Comparison of ENCODE assay signal across 8 cellular contexts in genomic region chr16:31142109-31143035, GRCh38. TPM values are rescaled to one million over a fixed set of nuclear protein-coding genes. Genes with fewer than 3 reads are reported as not detected.
DNase-seq lines count a peak whose midpoint lies in the region; ATAC-seq and TF ChIP-seq lines count a peak whose summit lies in the region.

No MANE protein-coding gene starts in this region.

- no peaks in the 10 kb centered on the region for H3K36me3 ChIP-seq in ovary
- H3K36me3 ChIP-seq in thyroid gland: no peaks in the 10 kb centered on the region

- peak overlapping the region; percentile 53 for H3K4me3 Mint-ChIP-seq in activated naive CD8-positive, alpha-beta T cell

- H3K9me3 ChIP-seq in ovary: no peaks in the 10 kb centered on the region
- H3K9me3 ChIP-seq in thyroid gland: no peaks in the 10 kb centered on the region

- H3K27ac Mint-ChIP-seq in activated naive CD8-positive, alpha-beta T cell: peak overlapping the region; percentile 72

- intact Hi-C loops in head of caudate nucleus (cut with DNase I): no loop called here
- intact Hi-C loops in ovary (cut with DNase I): loop anchor here in 1 of 4 donors (2.0 kb wide), 1 partner anchor 158 kb away; the partner anchor contains the start of gene HSD3B7
- intact Hi-C loops in thyroid gland (cut with DNase I): loop anchor here (10.0 kb wide), 1 partner anchor 158 kb away; the partner anchor contains the start of gene HSD3B7

- peaks cover 7% of the 10 kb centered on the region for H3K4me1 ChIP-seq in ovary (ENCODE audit: insufficient read depth)
- peaks cover 21 to 36% of the 10 kb centered on the region in 2 donors for H3K4me1 ChIP-seq in thyroid gland

- peak; percentile 28 for TF ChIP-seq EP300 in ovary (IDR thresholded peaks at IDR 0.05)

- H3K4me3 ChIP-seq in GM12864 (ENCODE audit: low read depth, low read length) (peak overlapping the region; percentile 42), ovary (peak overlapping the region; percentile 49), thyroid gland (replicated peaks in 1 of 3) (peak overlapping the region in 1 of 3 donors; percentile 43)

- H3K27me3 ChIP-seq in ovary: no peaks in the 10 kb centered on the region
- no peaks in the 10 kb centered on the region for H3K27me3 ChIP-seq in thyroid gland

- H3K4me1 Mint-ChIP-seq in activated naive CD8-positive, alpha-beta T cell (ENCODE audit: low read depth): peaks cover 8% of the 10 kb centered on the region

- H3K36me3 Mint-ChIP-seq in activated naive CD8-positive, alpha-beta T cell: no peaks in the 10 kb centered on the region

- DNase-seq in GM12864 (ENCODE audit: low read depth) (peak; percentile 92), NCI-H1092 treated with DMSO at 0.1 percent for 48 hours (lab: John Stamatoyannopoulos, UW) (peak; percentile 98), head of caudate nucleus (peak; percentile 93 to 99 (median 97)), ovary (peak; percentile 99 to 100 (median 100)), thyroid gland (peak; percentile 99)

- peak overlapping the region; percentile 17 to 53 for H3K27ac ChIP-seq in ovary
- H3K27ac ChIP-seq in thyroid gland: peak overlapping the region; percentile 79 to 87 (median 86)

- H3K27me3 Mint-ChIP-seq in activated naive CD8-positive, alpha-beta T cell: no peaks in the 10 kb centered on the region

- peak; percentile 89 for TF ChIP-seq CTCF in GM12864 (IDR thresholded peaks at IDR 0.05; ENCODE audit: low read depth, low read length, missing control alignments)
- TF ChIP-seq CTCF in ovary (IDR thresholded peaks at IDR 0.05): peak; percentile 95 to 99 (median 99)
- peak; percentile 75 to 99 (median 95) for TF ChIP-seq CTCF in thyroid gland (IDR thresholded peaks at IDR 0.05)

- H3K9me3 Mint-ChIP-seq in activated naive CD8-positive, alpha-beta T cell (ENCODE audit: low read depth): no peaks in the 10 kb centered on the region

- 0 to 1% (median 1%) methylated on average over 43 to 92 of the region's 92 CpGs for WGBS in ovary, 3 donors
- 0 to 2% methylated on average over 23 to 42 of the region's 92 CpGs for WGBS in thyroid gland, 2 donors

- peak; percentile 92 for ATAC-seq in HG02642 (IDR thresholded peaks at IDR 0.05; ENCODE audit: poor library complexity, unreplicated experiment)
- ATAC-seq in SK-N-SH treated with all-trans-retinoic acid at 6 μM for 48 hours: peak; percentile 88

- TF ChIP-seq POLR2A in ovary (IDR thresholded peaks at IDR 0.05): peak; percentile 19
- peak in 1 of 2 donors; percentile 53 for TF ChIP-seq POLR2A in thyroid gland (IDR thresholded peaks at IDR 0.05)

TF ChIP-seq in SK-N-SH treated with all-trans-retinoic acid at 6 μM for 48 hours, 23 proteins besides CTCF, POLR2A, EP300 and RAD21:
- TF ChIP-seq TSHZ2 (CRISPR knock-in tag; IDR thresholded peaks at IDR 0.05): 0 out of 2 replicates have a peak, but pooled peaks have one; percentile 52
- TF ChIP-seq ZNF8 (CRISPR knock-in tag; IDR thresholded peaks at IDR 0.05): no peak
- TF ChIP-seq TCF4 (CRISPR knock-in tag; IDR thresholded peaks at IDR 0.05; ENCODE audit: borderline replicate concordance): no peak
- no peak for TF ChIP-seq BACH2 (CRISPR knock-in tag; IDR thresholded peaks at IDR 0.05; ENCODE audit: borderline replicate concordance)
- TF ChIP-seq PPARA (CRISPR knock-in tag; IDR thresholded peaks at IDR 0.05; ENCODE audit: borderline replicate concordance): no peak

RNA-seq across cellular contexts. Expression of gene PRSS8, which starts 6.8 kb away (rescaled TPM):
- total RNA-seq in ovary: 10 to 100 TPM in 1 of 7 donors, 1 to 10 TPM in 4, not detected in 2; 1.4 to 47.0 (median 2.4) TPM
- polyA plus RNA-seq in ovary: under 1 TPM in 1 of 2 donors, not detected in 1; 0.05 TPM
- 10 to 100 TPM; 42.1 to 89.9 (median 72.8) TPM for total RNA-seq in thyroid gland

RNA-seq across cellular contexts. Expression of gene PRSS36, which starts 7.5 kb away (rescaled TPM):
- total RNA-seq in ovary (1 to 10 TPM in 4 of 7 donors, under 1 TPM in 2, not detected in 1; 0.28 to 2.1 (median 1.3) TPM), thyroid gland (1 to 10 TPM; 1.4 to 6.6 (median 3.0) TPM)
- under 1 TPM in 1 of 2 donors, not detected in 1; 0.96 TPM for polyA plus RNA-seq in ovary

RNA-seq across cellular contexts. Expression of gene KAT8, which starts 24.9 kb away (rescaled TPM):
- total RNA-seq in ovary (100 to 1,000 TPM in 4 of 7 donors, 10 to 100 TPM in 3; 71.5 to 129 (median 105) TPM), thyroid gland (100 to 1,000 TPM in 3 of 4 donors, 10 to 100 TPM in 1; 90.0 to 121 (median 113) TPM)
- 10 to 100 TPM; 66.4 to 87.0 TPM for polyA plus RNA-seq in ovary

RNA-seq across cellular contexts. Expression of gene BCKDK, which starts 34.2 kb away (rescaled TPM):
- total RNA-seq in ovary (10 to 100 TPM; 34.1 to 51.9 (median 40.5) TPM), thyroid gland (10 to 100 TPM; 30.1 to 52.0 (median 40.5) TPM)
- 10 to 100 TPM; 18.6 to 29.2 TPM for polyA plus RNA-seq in ovary

RNA-seq across cellular contexts. Expression of gene FUS, which starts 37.6 kb away (rescaled TPM):
- 100 to 1,000 TPM in 5 of 7 donors, 10 to 100 TPM in 2; 62.2 to 436 (median 355) TPM for total RNA-seq in ovary
- 100 to 1,000 TPM; 309 to 469 TPM for polyA plus RNA-seq in ovary
- 10 to 100 TPM; 41.7 to 88.5 (median 70.5) TPM for total RNA-seq in thyroid gland
